ENCODE assay signal across 13 cellular contexts in the genomic region with DNA sequence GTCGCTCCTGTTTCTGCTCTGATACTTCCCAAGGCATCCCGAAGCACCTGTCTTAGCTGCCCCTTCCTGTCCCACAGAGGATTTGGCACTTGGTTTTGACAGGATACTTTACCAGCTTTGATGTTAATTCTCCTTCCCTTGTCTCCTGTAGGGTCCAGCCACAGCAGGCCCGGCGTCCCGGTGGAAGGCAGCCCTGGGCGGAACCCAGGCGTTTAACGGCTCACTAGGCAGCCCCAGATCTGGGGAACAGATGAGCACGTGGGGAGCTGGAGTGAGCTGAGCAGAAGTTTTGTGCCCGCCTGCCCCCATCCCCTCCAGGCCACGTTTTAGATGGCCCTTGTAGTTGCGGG. TPM values are rescaled to one million over a fixed set of nuclear protein-coding genes. Genes with fewer than 3 reads are reported as not detected.
DNase-seq lines count a peak whose midpoint lies in the region; ATAC-seq and TF ChIP-seq lines count a peak whose summit lies in the region.
"Had no signal": no experiment of that assay in that cellular context is flagged by ENCODE, and none has a peak within 500 bp of the region (broad histone marks: within the 10 kb centered on the region; RNA-seq: fewer than 3 reads in every experiment).

No MANE protein-coding gene starts in this region.

- no peaks in the 10 kb centered on the region for H3K9me3 ChIP-seq in HUES6 (ENCODE audit: control insufficient read depth, insufficient read depth, low read depth, low read length)

- H3K4me1 Mint-ChIP-seq in mesothelial cell of epicardium = peaks cover 23% of the 10 kb centered on the region
- no peaks in the 10 kb centered on the region for H3K4me1 Mint-ChIP-seq in stimulated activated effector memory CD8-positive, alpha-beta T cell treated with anti-CD3 and anti-CD28 coated beads, Interleukin-12 subunit alpha, Interleukin-12 subunit beta, amount 100 ng/mL, for 72 hours
- H3K4me1 Mint-ChIP-seq: activated CD8-positive, alpha-beta memory T cell treated with anti-CD3 and anti-CD28 coated beads, Interleukin-2, amount 10 ng/mL, durations not matched to agents 7 days and 5 days had no signal

- peaks cover 27% of the 10 kb centered on the region for H3K36me3 Mint-ChIP-seq in mesothelial cell of epicardium
- peaks cover 94% of the 10 kb centered on the region for H3K36me3 Mint-ChIP-seq in stimulated activated effector memory CD8-positive, alpha-beta T cell treated with anti-CD3 and anti-CD28 coated beads, Interleukin-12 subunit alpha, Interleukin-12 subunit beta, amount 100 ng/mL, for 72 hours
- H3K36me3 Mint-ChIP-seq: activated naive CD8-positive, alpha-beta T cell had no signal

- peak overlapping the region; percentile 47 for H3K4me3 ChIP-seq in HUES6 (ENCODE audit: low read depth, low read length)
- H3K4me3 ChIP-seq: GM23248 had no signal

- no peaks in the 10 kb centered on the region for H3K27me3 Mint-ChIP-seq in mesothelial cell of epicardium (ENCODE audit: low read depth)
- H3K27me3 Mint-ChIP-seq: activated CD8-positive, alpha-beta memory T cell treated with anti-CD3 and anti-CD28 coated beads, Interleukin-2, amount 10 ng/mL, durations not matched to agents 7 days and 5 days; activated naive CD8-positive, alpha-beta T cell had no signal

- TF ChIP-seq CTCF in mesothelial cell of epicardium (IDR thresholded peaks at IDR 0.05; ENCODE audit: unreplicated experiment) = no peak

- no peak overlapping the region for H3K9ac ChIP-seq in HUES6 (ENCODE audit: low read length)
- H3K9ac ChIP-seq: GM23248 had no signal

- DNase-seq in cerebellar cortex (ENCODE audit: low spot score) (peak; percentile 34), mesothelial cell of epicardium (ENCODE audit: low spot score in 2 of 2, unreplicated experiment in 2 of 2) (no peak), GM19238 (ENCODE audit: insufficient read length, low spot score) (no peak)
- DNase-seq in stimulated activated effector memory CD8-positive, alpha-beta T cell treated with anti-CD3 and anti-CD28 coated beads, Interleukin-12 subunit alpha, Interleukin-12 subunit beta, amount 100 ng/mL, for 72 hours (ENCODE audit: low spot score in 2 of 2) = no peak
- DNase-seq: activated CD8-positive, alpha-beta memory T cell treated with anti-CD3 and anti-CD28 coated beads, Interleukin-2, amount 10 ng/mL, durations not matched to agents 7 days and 5 days; CD8-positive, alpha-beta T cell; erythroblast; GM23248; stimulated activated naive CD8-positive, alpha-beta T cell treated with anti-CD3 and anti-CD28 coated beads, Interleukin-15, Interleukin-2, amounts not matched to agents 100 U/mL and 50 U/mL, for 24 hours had no signal

- ATAC-seq in stimulated activated effector memory CD8-positive, alpha-beta T cell treated with anti-CD3 and anti-CD28 coated beads, Interleukin-12 subunit alpha, Interleukin-12 subunit beta, amount 100 ng/mL, for 72 hours = no peak
- ATAC-seq in GM18861 (IDR thresholded peaks at IDR 0.05; ENCODE audit: unreplicated experiment) (no peak), GM19035 (IDR thresholded peaks at IDR 0.05; ENCODE audit: unreplicated experiment) (no peak)
- ATAC-seq: activated CD8-positive, alpha-beta memory T cell treated with anti-CD3 and anti-CD28 coated beads, Interleukin-2, amount 10 ng/mL, durations not matched to agents 7 days and 5 days; CD8-positive, alpha-beta T cell; stimulated activated naive CD8-positive, alpha-beta T cell treated with anti-CD3 and anti-CD28 coated beads, Interleukin-15, Interleukin-2, amounts not matched to agents 100 U/mL and 50 U/mL, for 24 hours had no signal

- H3K9me3 Mint-ChIP-seq in mesothelial cell of epicardium = no peaks in the 10 kb centered on the region
- no peaks in the 10 kb centered on the region for H3K9me3 Mint-ChIP-seq in stimulated activated effector memory CD8-positive, alpha-beta T cell treated with anti-CD3 and anti-CD28 coated beads, Interleukin-12 subunit alpha, Interleukin-12 subunit beta, amount 100 ng/mL, for 72 hours
- H3K9me3 Mint-ChIP-seq: CD8-positive, alpha-beta T cell had no signal

- H3K4me3 Mint-ChIP-seq in mesothelial cell of epicardium = no peak overlapping the region
- H3K4me3 Mint-ChIP-seq in stimulated activated effector memory CD8-positive, alpha-beta T cell treated with anti-CD3 and anti-CD28 coated beads, Interleukin-12 subunit alpha, Interleukin-12 subunit beta, amount 100 ng/mL, for 72 hours = no peak overlapping the region
- H3K4me3 Mint-ChIP-seq: activated CD8-positive, alpha-beta memory T cell treated with anti-CD3 and anti-CD28 coated beads, Interleukin-2, amount 10 ng/mL, durations not matched to agents 7 days and 5 days; activated naive CD8-positive, alpha-beta T cell; CD8-positive, alpha-beta T cell had no signal

- no peak overlapping the region for H3K27ac ChIP-seq in HUES6 (ENCODE audit: low read depth, low read length)
- H3K27ac ChIP-seq: GM23248 had no signal

- H3K27me3 ChIP-seq in HUES6 (ENCODE audit: control insufficient read depth, insufficient read depth, low read length) = no peaks in the 10 kb centered on the region

- peaks cover 46% of the 10 kb centered on the region for H3K36me3 ChIP-seq in HUES6 (ENCODE audit: control insufficient read depth, insufficient read depth, low read length)

- peak overlapping the region; percentile 98 for H3K27ac Mint-ChIP-seq in mesothelial cell of epicardium
- peak overlapping the region; percentile 52 for H3K27ac Mint-ChIP-seq in stimulated activated effector memory CD8-positive, alpha-beta T cell treated with anti-CD3 and anti-CD28 coated beads, Interleukin-12 subunit alpha, Interleukin-12 subunit beta, amount 100 ng/mL, for 72 hours
- H3K27ac Mint-ChIP-seq: activated CD8-positive, alpha-beta memory T cell treated with anti-CD3 and anti-CD28 coated beads, Interleukin-2, amount 10 ng/mL, durations not matched to agents 7 days and 5 days; activated naive CD8-positive, alpha-beta T cell had no signal

- peaks cover 20% of the 10 kb centered on the region for H3K4me1 ChIP-seq in HUES6 (ENCODE audit: control insufficient read depth, insufficient read depth, low read length)

RNA-seq across cellular contexts. Expression of gene ANKRD23, which starts 11.4 kb away (rescaled TPM):
- total RNA-seq in mesothelial cell of epicardium = 10.1 to 12.5 TPM (median 12.5 TPM) in 3 replicates

RNA-seq across cellular contexts. Expression of gene CNNM3, which starts 16.3 kb away (rescaled TPM):
- total RNA-seq in mesothelial cell of epicardium = 24.9 to 27.5 TPM (median 26.5 TPM) in 3 replicates

RNA-seq across cellular contexts. Expression of gene ANKRD39, which starts 25.4 kb away (rescaled TPM):
- 15.9 to 17.6 TPM (median 17.4 TPM) in 3 replicates for total RNA-seq in mesothelial cell of epicardium

RNA-seq across cellular contexts. Expression of gene SEMA4C, which starts 37.5 kb away (rescaled TPM):
- total RNA-seq in mesothelial cell of epicardium = 98.6 to 103 TPM (median 102 TPM) in 3 replicates
